In the genomic region with DNA sequence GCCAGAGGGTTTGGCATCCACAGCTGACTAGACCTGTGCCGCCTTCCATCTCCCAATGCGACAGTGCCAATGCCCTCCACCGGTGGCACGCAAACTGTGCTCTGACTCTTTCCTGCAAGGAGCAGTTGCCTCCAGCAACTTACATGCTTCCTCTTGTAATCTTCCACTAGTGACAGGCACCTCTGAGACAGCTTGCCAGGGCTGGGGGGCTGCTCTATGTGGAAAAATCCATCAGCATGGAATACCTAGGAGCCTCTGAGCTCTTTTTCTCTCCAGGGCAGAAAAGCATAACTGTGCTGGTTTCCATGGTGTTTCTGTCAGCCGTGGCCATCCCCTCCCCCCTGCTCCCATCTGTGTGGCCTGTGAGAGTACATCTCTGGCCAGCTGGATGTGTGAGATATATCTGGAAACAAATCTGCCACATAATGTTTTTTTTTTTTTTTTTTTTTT, we compare ENCODE assay signal across 14 cellular contexts.
DNase-seq lines count a peak whose midpoint lies in the region; ATAC-seq and TF ChIP-seq lines count a peak whose summit lies in the region.
"Had no signal": no experiment of that assay in that cellular context is flagged by ENCODE, and none has a peak within 500 bp of the region (broad histone marks: within the 10 kb centered on the region; RNA-seq: fewer than 3 reads in every experiment).

No MANE protein-coding gene starts in this region.

- no peak overlapping the region for H2AFZ ChIP-seq in osteoblast (ENCODE audit: low read length)

- ATAC-seq in GM19023 (IDR thresholded peaks at IDR 0.05; ENCODE audit: unreplicated experiment): no peak

- H3K9me3 ChIP-seq in osteoblast (ENCODE audit: low read depth, low read length): no peaks in the 10 kb centered on the region

- DNase-seq in GDM1 (lab: John Stamatoyannopoulos, UW) (peak; percentile 11), RPMI7951 (ENCODE audit: low read depth) (peak; percentile 19), epithelial cell of prostate (ENCODE audit: low read depth, low spot score) (no peak), pons (ENCODE audit: low spot score) (peak; percentile 2), SK-N-DZ (ENCODE audit: low spot score) (no peak), NOMO-1 treated with dmso at 0.1 percent for 144 hours (lab: John Stamatoyannopoulos, UW; ENCODE audit: unreplicated experiment) (no peak), osteoblast (ENCODE audit: insufficient read length, low spot score, missing footprints) (no peak)
- DNase-seq: activated CD4-positive, alpha-beta T cell treated with anti-CD3 and anti-CD28 coated beads, Interleukin-2, amount 50 U/mL, for 4 hours; aorta; dermis blood vessel endothelial cell; EL; MM.1S; NCI-H2107 had no signal

- no peak for TF ChIP-seq CTCF in osteoblast (IDR thresholded peaks at IDR 0.05; ENCODE audit: extremely low read depth, low read depth, low read length)

- no peak overlapping the region for H3K4me3 ChIP-seq in osteoblast (ENCODE audit: insufficient read depth, low read length)

- no peaks in the 10 kb centered on the region for H3K79me2 ChIP-seq in osteoblast (ENCODE audit: insufficient read depth, low read length)

- no peaks in the 10 kb centered on the region for H4K20me1 ChIP-seq in osteoblast (ENCODE audit: insufficient read depth, low read length)

- H3K36me3 ChIP-seq in osteoblast (ENCODE audit: insufficient read depth, low read length): no peaks in the 10 kb centered on the region

- H3K4me1 ChIP-seq in osteoblast (ENCODE audit: insufficient read depth, low read length): no peaks in the 10 kb centered on the region

- no peaks in the 10 kb centered on the region for H3K27me3 ChIP-seq in osteoblast (ENCODE audit: insufficient read depth, low read length)

- H3K4me2 ChIP-seq in osteoblast (ENCODE audit: insufficient read depth, low read length): no peak overlapping the region

- H3K27ac ChIP-seq in epithelial cell of prostate (peak overlapping the region; percentile 12), osteoblast (ENCODE audit: low read depth, low read length) (no peak overlapping the region)

Comparison
In these comparisons a context has a peak if more than half of its experiments do, and no peak if none do; other contexts are left out.
1. DNase-seq: peak in GDM1 (single experiment), RPMI7951 (single experiment) and pons (single experiment); none in epithelial cell of prostate (single experiment), SK-N-DZ (single experiment), NOMO-1 treated with dmso at 0.1 percent for 144 hours (single experiment) and osteoblast (single experiment).